In the genomic region with DNA sequence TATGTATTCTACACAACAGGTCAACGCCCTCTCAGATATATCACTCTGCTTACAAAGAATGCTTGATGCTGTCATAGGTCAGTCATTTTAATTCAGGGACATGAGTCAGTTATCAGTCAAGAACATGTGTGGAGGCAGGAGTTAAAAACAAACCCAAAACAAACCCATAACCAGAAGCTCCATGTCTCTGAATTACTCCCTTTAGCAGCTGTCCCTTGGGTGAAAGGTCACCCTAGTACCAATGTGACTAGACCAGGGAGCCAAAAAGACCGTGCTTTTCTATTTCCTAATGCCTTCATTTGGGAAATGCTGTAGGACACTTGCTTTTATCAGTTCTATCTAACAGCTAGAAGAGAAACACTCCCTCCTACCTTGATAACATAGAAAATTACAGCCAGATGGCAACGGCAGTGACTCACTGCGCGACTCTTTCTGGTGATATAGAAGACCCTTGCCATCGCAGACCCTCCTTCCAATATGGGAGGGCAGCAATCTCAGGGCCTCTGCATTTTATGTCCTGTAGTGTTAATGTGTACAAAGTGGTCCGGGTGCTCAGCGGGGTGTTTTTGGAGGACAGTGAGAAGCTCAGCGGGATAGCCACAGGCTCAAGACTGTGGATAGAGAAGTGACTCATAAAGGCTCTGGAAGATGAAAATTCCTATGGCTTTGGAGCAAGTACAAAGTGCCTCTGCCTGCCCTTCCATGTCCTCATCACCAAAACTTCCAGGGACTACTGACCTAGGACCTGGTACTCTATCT, we compare ENCODE assay signal across 11 cellular contexts. TPM values are rescaled to one million over a fixed set of nuclear protein-coding genes. Genes with fewer than 3 reads are reported as not detected.
A peak's percentile ranks its signal among the peaks of the same experiment; 100 is the strongest.
DNase-seq lines count a peak whose midpoint lies in the region; ATAC-seq and TF ChIP-seq lines count a peak whose summit lies in the region.
"Had no signal": no experiment of that assay in that cellular context is flagged by ENCODE, and none has a peak within 500 bp of the region (broad histone marks: within the 10 kb centered on the region; RNA-seq: fewer than 3 reads in every experiment).

No MANE protein-coding gene starts in this region.

- H3K4me3 ChIP-seq in ACC112 (ENCODE audit: low read depth, low read length) = peak overlapping the region; percentile 19; the same call in 1 of the 2 replicates
- no peak overlapping the region for H3K4me3 ChIP-seq in HUES6 (ENCODE audit: low read depth, low read length)
- no peak overlapping the region for H3K4me3 ChIP-seq in breast epithelium
- H3K4me3 ChIP-seq: BLaER1 had no signal

- TF ChIP-seq CTCF in breast epithelium (IDR thresholded peaks at IDR 0.05) = no peak

- DNase-seq in breast epithelium (ENCODE audit: low spot score in 2 of 2) (no peak), left lobe of liver (ENCODE audit: low spot score) (no peak), NCI-H1417 (lab: John Stamatoyannopoulos, UW) (no peak), HuH-7.5 (ENCODE audit: low spot score) (no peak)
- DNase-seq in activated CD4-positive, CD25-positive, alpha-beta regulatory T cell treated with anti-CD3 and anti-CD28 coated beads, Interleukin-2, amount 50 U/mL, for 72 hours = no peak
- DNase-seq: retina had no signal

- H3K27ac ChIP-seq in ACC112 (ENCODE audit: low read depth, low read length) (peak overlapping the region; percentile 94), HUES6 (ENCODE audit: low read depth, low read length) (0 out of 2 replicates have a peak overlapping the region, but pooled peaks have one; percentile 48), breast epithelium (peak overlapping the region; percentile 52 to 53)
- H3K27ac ChIP-seq: BLaER1 had no signal

- no peaks in the 10 kb centered on the region for H3K79me2 ChIP-seq in ACC112 (ENCODE audit: control insufficient read depth, insufficient read depth, low read length, unreplicated experiment)

- H3K27me3 ChIP-seq in ACC112 (ENCODE audit: insufficient read depth, low read length) = no peaks in the 10 kb centered on the region
- no peaks in the 10 kb centered on the region for H3K27me3 ChIP-seq in HUES6 (ENCODE audit: control insufficient read depth, insufficient read depth, low read length)
- H3K27me3 ChIP-seq in breast epithelium = no peaks in the 10 kb centered on the region

- no peak for TF ChIP-seq POLR2A in breast epithelium (IDR thresholded peaks at IDR 0.05)

- H3K36me3 ChIP-seq in ACC112 (ENCODE audit: insufficient read depth, low read length) = no peaks in the 10 kb centered on the region
- peaks cover 53% of the 10 kb centered on the region for H3K36me3 ChIP-seq in HUES6 (ENCODE audit: control insufficient read depth, insufficient read depth, low read length)
- H3K36me3 ChIP-seq in breast epithelium = no peaks in the 10 kb centered on the region
- H3K36me3 ChIP-seq: BLaER1 had no signal

- H2AFZ ChIP-seq in ACC112 (ENCODE audit: low read length, unreplicated experiment) = no peak overlapping the region

- intact Hi-C loops in breast epithelium (cut with DNase I; ENCODE audit: low total_unique reads) = no loop called here

- no peak overlapping the region for H3K9ac ChIP-seq in HUES6 (ENCODE audit: low read length)
- H3K9ac ChIP-seq: BLaER1 had no signal

- H3K4me1 ChIP-seq in ACC112 (ENCODE audit: control insufficient read depth, insufficient read depth, low read length, unreplicated experiment) (peaks cover 36% of the 10 kb centered on the region), HUES6 (ENCODE audit: control insufficient read depth, insufficient read depth, low read length) (peaks cover 19% of the 10 kb centered on the region), breast epithelium (no peaks in the 10 kb centered on the region)

- H3K9me3 ChIP-seq in HUES6 (ENCODE audit: control insufficient read depth, insufficient read depth, low read depth, low read length) (no peaks in the 10 kb centered on the region), breast epithelium (no peaks in the 10 kb centered on the region)
- H3K9me3 ChIP-seq: BLaER1 had no signal

- ATAC-seq in left lobe of liver (peak; percentile 34), HG02623 (IDR thresholded peaks at IDR 0.05; ENCODE audit: unreplicated experiment) (no peak)

RNA-seq across cellular contexts. Expression of a gene that starts 24.8 kb away (rescaled TPM):
- total RNA-seq in breast epithelium (not detected), left lobe of liver (not detected)
- total RNA-seq: glomerular endothelial cell had no signal
